ENCODE assay signal across 1 cellular context in genomic region chr12:4540170-4540569, GRCh38.
TF ChIP-seq lines count a peak whose summit lies in the region.

No MANE protein-coding gene starts in this region.

TF ChIP-seq in GM12878, 131 proteins besides CTCF, POLR2A, EP300 and RAD21:
- TF ChIP-seq ASH2L (IDR thresholded peaks at IDR 0.05; ENCODE audit: borderline replicate concordance, low read depth) (no peak), JUNB (IDR thresholded peaks at IDR 0.05) (0 out of 2 replicates have a peak, but pooled peaks have one; percentile 30)
